17 cellular contexts compared by ENCODE assay signal in genomic region chr11:117361432-117361831, GRCh38. TPM values are rescaled to one million over a fixed set of nuclear protein-coding genes. Genes with fewer than 3 reads are reported as not detected.
DNase-seq lines count a peak whose midpoint lies in the region; ATAC-seq and TF ChIP-seq lines count a peak whose summit lies in the region.
"Had no signal": no experiment of that assay in that cellular context is flagged by ENCODE, and none has a peak within 500 bp of the region (broad histone marks: within the 10 kb centered on the region; RNA-seq: fewer than 3 reads in every experiment).

No MANE protein-coding gene starts in this region.

- no peak overlapping the region for H3K27ac ChIP-seq in BLaER1
- no peak overlapping the region for H3K27ac ChIP-seq in osteoblast (ENCODE audit: low read depth, low read length)
- H3K27ac ChIP-seq: C4-2B had no signal

- no peaks in the 10 kb centered on the region for H3K4me1 Mint-ChIP-seq in osteocyte (ENCODE audit: unreplicated experiment)
- H3K4me1 Mint-ChIP-seq: GM23338 had no signal

- no peaks in the 10 kb centered on the region for H4K20me1 ChIP-seq in BLaER1
- no peaks in the 10 kb centered on the region for H4K20me1 ChIP-seq in osteoblast (ENCODE audit: insufficient read depth, low read length)

- H3K79me2 ChIP-seq in osteoblast (ENCODE audit: insufficient read depth, low read length) = peaks cover 3% of the 10 kb centered on the region

- H3K36me3 Mint-ChIP-seq in osteocyte (ENCODE audit: unreplicated experiment) = peaks cover 40% of the 10 kb centered on the region

- ATAC-seq in GM18517 (IDR thresholded peaks at IDR 0.05; ENCODE audit: unreplicated experiment) = no peak
- ATAC-seq: GM23338 had no signal

- no peaks in the 10 kb centered on the region for H3K9me3 Mint-ChIP-seq in osteocyte (ENCODE audit: unreplicated experiment)
- H3K9me3 Mint-ChIP-seq: CD4-positive, alpha-beta T cell; GM23338 had no signal

- H3K9me3 ChIP-seq in BLaER1 (no peaks in the 10 kb centered on the region), osteoblast (ENCODE audit: low read depth, low read length) (no peaks in the 10 kb centered on the region)
- H3K9me3 ChIP-seq: BE2C, Caco-2 had no signal

- no peak overlapping the region for H2AFZ ChIP-seq in osteoblast (ENCODE audit: low read length)
- H2AFZ ChIP-seq: GM23338 had no signal

- no peak overlapping the region for H3K9ac ChIP-seq in BLaER1

- H3K36me3 ChIP-seq in BLaER1 (peaks cover 59% of the 10 kb centered on the region), osteoblast (ENCODE audit: insufficient read depth, low read length) (peaks cover 55% of the 10 kb centered on the region)

- H3K27me3 ChIP-seq in BLaER1 (no peaks in the 10 kb centered on the region), osteoblast (ENCODE audit: insufficient read depth, low read length) (no peaks in the 10 kb centered on the region)
- H3K27me3 ChIP-seq: BE2C had no signal

- H3K27me3 Mint-ChIP-seq in osteocyte (ENCODE audit: unreplicated experiment) = no peaks in the 10 kb centered on the region
- H3K27me3 Mint-ChIP-seq: CD4-positive, alpha-beta T cell had no signal

- no peak overlapping the region for H3K4me3 Mint-ChIP-seq in osteocyte (ENCODE audit: unreplicated experiment)
- H3K4me3 Mint-ChIP-seq: CD4-positive, alpha-beta T cell; GM23338 had no signal

- no peak overlapping the region for H3K4me3 ChIP-seq in BLaER1
- no peak overlapping the region for H3K4me3 ChIP-seq in osteoblast (ENCODE audit: insufficient read depth, low read length)
- H3K4me3 ChIP-seq: GM23338 had no signal

- H3K27ac Mint-ChIP-seq in osteocyte (ENCODE audit: unreplicated experiment) = no peak overlapping the region
- H3K27ac Mint-ChIP-seq: CD4-positive, alpha-beta T cell; GM23338 had no signal

- H3K4me2 ChIP-seq in BLaER1 (peak overlapping the region; percentile 4; the same call in 1 of the 2 replicates), osteoblast (ENCODE audit: insufficient read depth, low read length) (no peak overlapping the region)
- H3K4me2 ChIP-seq: GM23338 had no signal

- TF ChIP-seq CTCF in osteocyte (IDR thresholded peaks at IDR 0.05) (no peak), osteoblast (IDR thresholded peaks at IDR 0.05; ENCODE audit: extremely low read depth, low read depth, low read length) (no peak)

- H3K4me1 ChIP-seq in BLaER1 (peaks cover 8% of the 10 kb centered on the region), osteoblast (ENCODE audit: insufficient read depth, low read length) (no peaks in the 10 kb centered on the region)
- H3K4me1 ChIP-seq: BE2C, Caco-2 had no signal

- DNase-seq in amniotic epithelial cell (ENCODE audit: low read depth) (peak; percentile 8), occipital lobe (lab: John Stamatoyannopoulos, UW) (peak; percentile 19), superior temporal gyrus (ENCODE audit: extremely low spot score) (peak; percentile 63), osteocyte (ENCODE audit: extremely low spot score, unreplicated experiment) (no peak), osteoblast (ENCODE audit: insufficient read length, low spot score, missing footprints) (no peak)
- DNase-seq: BE2C; Caco-2; CD4-positive, alpha-beta T cell; DMS153; DMS79; GDM1; HCEC 1CT; IMR-90 had no signal

RNA-seq across cellular contexts. Expression of gene CEP164, which starts 33.8 kb away (rescaled TPM):
- total RNA-seq in occipital lobe (19.5 TPM), osteocyte (40.1 and 42.0 TPM in 2 replicates), osteoblast (38.0 and 40.7 TPM in 2 replicates)

RNA-seq across cellular contexts. Expression of gene BACE1, which starts 45.4 kb away (rescaled TPM):
- total RNA-seq in occipital lobe (24.6 TPM), osteocyte (74.8 and 75.0 TPM in 2 replicates), osteoblast (45.6 and 52.7 TPM in 2 replicates)

Comparison
In these comparisons a context has a peak if more than half of its experiments do, and no peak if none do; other contexts are left out.
1. DNase-seq: peak in amniotic epithelial cell (single experiment), occipital lobe (single experiment) and superior temporal gyrus (single experiment); none in osteocyte (single experiment) and osteoblast (single experiment).